Comparison of ENCODE assay signal across 32 cellular contexts in genomic region chr22:33038836-33039235, GRCh38. TPM values are rescaled to one million over a fixed set of nuclear protein-coding genes. Genes with fewer than 3 reads are reported as not detected.
"Had no signal": no experiment of that assay in that cellular context is flagged by ENCODE, and none has a peak within 500 bp of the region (broad histone marks: within the 10 kb centered on the region; RNA-seq: fewer than 3 reads in every experiment).

No MANE protein-coding gene starts in this region.

- H3K9me3 ChIP-seq: adrenal gland, body of pancreas, esophagus muscularis mucosa, gastroesophageal sphincter had no signal

- H3K4me1 ChIP-seq: adrenal gland had no signal

- H3K36me3 ChIP-seq: adrenal gland, esophagus muscularis mucosa, gastroesophageal sphincter had no signal

- DNase-seq: activated CD4-positive, alpha-beta memory T cell treated with anti-CD3 and anti-CD28 coated beads for 36 hours; activated CD4-positive, alpha-beta T cell treated with anti-CD3 and anti-CD28 coated beads for 36 hours; activated CD4-positive, alpha-beta T cell treated with anti-CD3 and anti-CD28 coated beads, Interleukin-2, amount 10 ng/mL, durations not matched to agents 24 days and 14 days; activated CD4-positive, CD25-positive, alpha-beta regulatory T cell; activated CD4-positive, CD25-positive, alpha-beta regulatory T cell treated with anti-CD3 and anti-CD28 coated beads, Interleukin-2, amount 50 U/mL, for 72 hours; activated CD8-positive, alpha-beta memory T cell treated with anti-CD3 and anti-CD28 coated beads, Interleukin-2, amount 10 ng/mL, durations not matched to agents 7 days and 5 days; activated CD8-positive, alpha-beta memory T cell treated with anti-CD3 and anti-CD28 coated beads, Interleukin-2, amount 50 U/mL, for 4 hours; activated CD8-positive, alpha-beta T cell treated with anti-CD3 and anti-CD28 coated beads, Interleukin-2, amount 10 ng/mL, durations not matched to agents 7 days and 5 days; activated effector memory CD4-positive, alpha-beta T cell treated with anti-CD3 and anti-CD28 coated beads, Interleukin-2, amount 50 U/mL, for 16 hours; activated naive CD4-positive, alpha-beta T cell treated with anti-CD3 and anti-CD28 coated beads for 36 hours; activated naive CD8-positive, alpha-beta T cell treated with anti-CD3 and anti-CD28 coated beads for 36 hours; activated naive CD8-positive, alpha-beta T cell treated with anti-CD3 and anti-CD28 coated beads, Interleukin-2, amount 50 U/mL, for 24 hours; activated T-cell treated with anti-CD3 and anti-CD28 coated beads, Interleukin-2, amount 50 U/mL, for 1 hour; activated T-cell treated with anti-CD3 and anti-CD28 coated beads, Interleukin-2, amount 50 U/mL, for 48 hours; adrenal gland; aorta; cortex of kidney; dermis blood vessel endothelial cell; effector CD4-positive, alpha-beta T cell; effector memory CD8-positive, alpha-beta T cell; erythroblast; foreskin melanocyte; T-helper 2 cell had no signal

- H3K27ac ChIP-seq: adrenal gland, body of pancreas, esophagus muscularis mucosa, gastroesophageal sphincter had no signal

- H3K4me3 ChIP-seq: adrenal gland, body of pancreas, esophagus muscularis mucosa, gastroesophageal sphincter had no signal

- H3K27me3 ChIP-seq: adrenal gland, body of pancreas had no signal

RNA-seq across cellular contexts. Expression of gene SYN3, which starts 19.3 kb away (rescaled TPM):
- total RNA-seq: activated CD4-positive, alpha-beta memory T cell treated with anti-CD3 and anti-CD28 coated beads for 36 hours; activated CD4-positive, alpha-beta T cell treated with anti-CD3 and anti-CD28 coated beads for 36 hours; activated CD4-positive, alpha-beta T cell treated with anti-CD3 and anti-CD28 coated beads, Interleukin-2, amount 10 ng/mL, durations not matched to agents 24 days and 14 days; activated CD8-positive, alpha-beta memory T cell treated with anti-CD3 and anti-CD28 coated beads for 36 hours; activated CD8-positive, alpha-beta memory T cell treated with anti-CD3 and anti-CD28 coated beads, Interleukin-2, amount 10 ng/mL, durations not matched to agents 7 days and 5 days; activated CD8-positive, alpha-beta T cell treated with anti-CD3 and anti-CD28 coated beads, Interleukin-2, amount 10 ng/mL, durations not matched to agents 7 days and 5 days; activated naive CD4-positive, alpha-beta T cell treated with anti-CD3 and anti-CD28 coated beads for 36 hours; activated naive CD8-positive, alpha-beta T cell treated with anti-CD3 and anti-CD28 coated beads for 36 hours; activated T-helper 1 cell treated with anti-CD3 and anti-CD28 coated beads, Interleukin-12 subunit alpha, Interleukin-12 subunit beta, Interleukin-2, Interleukin-4 antibody, amounts not matched to agents 30 ng/mL and 10 ng/mL and 1 ng/mL, durations not matched to agents 14 hours and 24 hours and 36 hours; activated T-helper 2 cell treated with anti-CD3 and anti-CD28 coated beads, Interferon-gamma antibody, Interleukin-2, Interleukin-4, amounts not matched to agents 10 μg/mL and 5 μg/mL and 100 μg/mL, durations not matched to agents 14 hours and 24 hours and 36 hours; body of pancreas; chondrocyte; glomerular endothelial cell; T-helper 1 cell treated with Interleukin-12 subunit alpha and Interleukin-12 subunit beta and Interleukin-4 antibody, amounts not matched to agents 30 ng/mL and 1 ng/mL, for 36 hours had no signal
